Comparison of ENCODE assay signal across 18 cellular contexts in genomic region chr15:58279106-58279505, GRCh38.
DNase-seq lines count a peak whose midpoint lies in the region; FAIRE-seq and TF ChIP-seq lines count a peak whose summit lies in the region.
"Had no signal": no experiment of that assay in that cellular context is flagged by ENCODE, and none has a peak within 500 bp of the region (broad histone marks: within the 10 kb centered on the region; RNA-seq: fewer than 3 reads in every experiment).

No MANE protein-coding gene starts in this region.

- no peak overlapping the region for H4K12ac ChIP-seq in trophoblast cell (ENCODE audit: low read depth, low read length)

- H3K27ac ChIP-seq in H1 (ENCODE audit: low read depth, low read length) (no peak overlapping the region), trophoblast cell (ENCODE audit: low read depth, low read length) (no peak overlapping the region)
- H3K27ac ChIP-seq: C4-2B had no signal

- TF ChIP-seq EP300 in H1 (IDR thresholded peaks at IDR 0.05; ENCODE audit: borderline replicate concordance in 1 of 2, low read depth in 2 of 2, low read length in 2 of 2): no peak

- H3K36me3 ChIP-seq in Loucy (ENCODE audit: insufficient read depth, low read length) (no peaks in the 10 kb centered on the region), H1 (ENCODE audit: control insufficient read depth in 2 of 4, insufficient read depth in 4 of 4, low read length in 3 of 4) (no peaks in the 10 kb centered on the region), trophoblast cell (ENCODE audit: control insufficient read depth in 1 of 2, insufficient read depth in 2 of 2, low read length in 2 of 2) (no peaks in the 10 kb centered on the region)
- H3K36me3 ChIP-seq: BE2C had no signal

- no peak overlapping the region for H3K14ac ChIP-seq in H1 (ENCODE audit: insufficient read length)
- no peak overlapping the region for H3K14ac ChIP-seq in trophoblast cell (ENCODE audit: low read length)

- H3K27me3 ChIP-seq in Loucy (ENCODE audit: insufficient read depth, low read length, poor library complexity, severe bottlenecking) (no peaks in the 10 kb centered on the region), H1 (replicated peaks in 1 of 4; ENCODE audit: control insufficient read depth in 3 of 4, extremely low read depth in 1 of 4, insufficient read depth in 3 of 4, low read length in 3 of 4) (no peaks in the 10 kb centered on the region), trophoblast cell (ENCODE audit: insufficient read depth, low read length) (no peaks in the 10 kb centered on the region)
- H3K27me3 ChIP-seq: BE2C had no signal

- H2AFZ ChIP-seq in Loucy (ENCODE audit: low read length): 0 out of 2 replicates have a peak overlapping the region, but pooled peaks have one; percentile 5
- peak overlapping the region; percentile 96; the same call in 1 of the 2 replicates for H2AFZ ChIP-seq in H1 (ENCODE audit: low read length)
- H2AFZ ChIP-seq in trophoblast cell (ENCODE audit: insufficient read depth, low read length, poor library complexity): no peak overlapping the region

- H4K20me1 ChIP-seq in Loucy (ENCODE audit: insufficient read depth, low read length, poor library complexity, severe bottlenecking) (no peaks in the 10 kb centered on the region), H1 (replicated peaks in 1 of 2; ENCODE audit: control insufficient read depth in 1 of 2, insufficient read depth in 2 of 2, low read length in 2 of 2) (no peaks in the 10 kb centered on the region)

- H3F3A ChIP-seq in Loucy (ENCODE audit: low read depth): no peaks in the 10 kb centered on the region

- no peak overlapping the region for H2BK15ac ChIP-seq in H1 (ENCODE audit: low read length)

- H2BK12ac ChIP-seq in H1 (ENCODE audit: low read depth, low read length): no peak overlapping the region
- H2BK12ac ChIP-seq in trophoblast cell (ENCODE audit: low read length): no peak overlapping the region

- H3K9me3 ChIP-seq in Loucy (ENCODE audit: insufficient read depth, low read depth, low read length): no peaks in the 10 kb centered on the region
- no peaks in the 10 kb centered on the region for H3K9me3 ChIP-seq in H1 (ENCODE audit: insufficient read depth in 2 of 2, low read depth in 1 of 2, low read length in 1 of 2)
- H3K9me3 ChIP-seq in trophoblast cell (ENCODE audit: insufficient read depth, low read depth, low read length): no peaks in the 10 kb centered on the region
- H3K9me3 ChIP-seq: BE2C had no signal

- H3K4ac ChIP-seq in H1 (replicated peaks; ENCODE audit: insufficient read length, low read depth, low read length) (no peak overlapping the region), trophoblast cell (ENCODE audit: low read depth, low read length) (no peak overlapping the region)

- TF ChIP-seq CTCF in Loucy (conservative IDR thresholded peaks at IDR 0.05; ENCODE audit: low read length): no peak
- TF ChIP-seq CTCF in H1 (IDR thresholded peaks at IDR 0.05; ENCODE audit: control extremely low read depth in 1 of 3, insufficient read depth in 1 of 3, low read depth in 1 of 3, low read length in 3 of 3): no peak

- H3K4me2 ChIP-seq in Loucy (ENCODE audit: low read depth, low read length, poor library complexity, severe bottlenecking) (no peak overlapping the region), H1 (ENCODE audit: insufficient read depth in 1 of 2, low read depth in 2 of 2, low read length in 2 of 2) (no peak overlapping the region), trophoblast cell (ENCODE audit: low read length) (no peak overlapping the region)

- no peak overlapping the region for H2BK20ac ChIP-seq in H1 (ENCODE audit: low read length)

- no peak for FAIRE-seq in H1 (lab: Jason Lieb, UNC)
- FAIRE-seq: A204.1, G401.6, GM12891, GM19239, H54, HepG2, HTR-8/SVneo had no signal

- no peak overlapping the region for H3K56ac ChIP-seq in H1 (replicated peaks; ENCODE audit: insufficient read length, low read depth, low read length)

- H2BK120ac ChIP-seq in H1 (replicated peaks; ENCODE audit: low read depth, low read length) (no peak overlapping the region), trophoblast cell (ENCODE audit: insufficient read depth, low read length, poor library complexity) (no peak overlapping the region)

- H3K4me3 ChIP-seq in Loucy (ENCODE audit: low read length, poor library complexity, severe bottlenecking) (no peak overlapping the region), H1 (ENCODE audit: extremely low read depth in 1 of 4, insufficient read depth in 2 of 4, low read depth in 3 of 4, low read length in 4 of 4) (no peak overlapping the region), trophoblast cell (ENCODE audit: low read depth, low read length) (no peak overlapping the region)

- TF ChIP-seq POLR2A in H1 (IDR thresholded peaks at IDR 0.05; ENCODE audit: control extremely low read depth in 1 of 2, low read depth in 2 of 2, low read length in 2 of 2): no peak

- H3K79me1 ChIP-seq in H1 (ENCODE audit: low read depth, low read length): no peaks in the 10 kb centered on the region
- no peaks in the 10 kb centered on the region for H3K79me1 ChIP-seq in trophoblast cell (ENCODE audit: low read length)

- H2AK5ac ChIP-seq in H1 (ENCODE audit: low read depth, low read length) (no peak overlapping the region), trophoblast cell (ENCODE audit: low read length) (no peak overlapping the region)

- H2BK5ac ChIP-seq in H1 (ENCODE audit: low read depth, low read length) (no peak overlapping the region), trophoblast cell (ENCODE audit: low read depth, low read length, poor library complexity) (no peak overlapping the region)

- DNase-seq in G401 (ENCODE audit: low spot score) (peak; percentile 54), H1 (ENCODE audit: low read depth in 1 of 2, low spot score in 2 of 2) (no peak), trophoblast cell (no peak), NCI-H526 (lab: John Stamatoyannopoulos, UW) (no peak), GM19238 (ENCODE audit: insufficient read length, low spot score) (no peak), NCI-H510A treated with DMSO at 0.1 percent for 48 hours (lab: John Stamatoyannopoulos, UW) (no peak)
- DNase-seq: BE2C; CD4-positive, alpha-beta memory T cell; DMS79 had no signal

- no peak for TF ChIP-seq RAD21 in H1 (IDR thresholded peaks at IDR 0.05 in 1 of 2, conservative IDR thresholded peaks at IDR 0.05 in 1 of 2; ENCODE audit: low read depth in 2 of 2, low read length in 2 of 2)

- CTCF ChIA-PET in H1 (lab: Charles Lee; ENCODE audit: partially characterized antibody): interaction anchor here (0.9 to 1.2 kb wide), 3 partner anchors 9 to 35 kb away, joined by 3 read pairs; no protein-coding TSS in a partner anchor

- H3K9me2 ChIP-seq in Loucy (replicated peaks; ENCODE audit: low read depth, low read length): no peaks in the 10 kb centered on the region

- POLR2A ChIA-PET in H1 (lab: Charles Lee; ENCODE audit: partially characterized antibody): no interaction called here

- H4K8ac ChIP-seq in H1 (ENCODE audit: extremely low read depth, insufficient read depth, low read length) (no peak overlapping the region), trophoblast cell (ENCODE audit: low read depth, low read length) (no peak overlapping the region)

- WGBS in H1 (ENCODE audit: extremely low coverage in 1 of 2, insufficient coverage in 1 of 2, insufficient read length in 1 of 2, insufficient replicate concordance in 2 of 2, low coverage in 1 of 2, low lambda C conversion rate in 2 of 2, missing lambda C conversion rate in 1 of 2), 2 experiments: 85% methylated on average over 3 of the region's 3 CpGs; no CpG with 5 or more reads in 1 of the 2 experiments
- WGBS in trophoblast cell (ENCODE audit: extremely low coverage, insufficient coverage, insufficient read length): no CpG with 5 or more reads among the region's 3 CpGs

- H4K91ac ChIP-seq in H1 (replicated peaks; ENCODE audit: insufficient read length, low read length): no peak overlapping the region
- H4K91ac ChIP-seq in trophoblast cell (ENCODE audit: low read depth, low read length): no peak overlapping the region

- in situ Hi-C loops in G401 (cut with HindIII; ENCODE audit: low sequenced_read_pairs): no loop called here

- H3K79me2 ChIP-seq in Loucy (ENCODE audit: insufficient read depth, low read length) (no peaks in the 10 kb centered on the region), H1 (ENCODE audit: control insufficient read depth in 1 of 2, insufficient read depth in 2 of 2, low read length in 2 of 2) (no peaks in the 10 kb centered on the region), trophoblast cell (ENCODE audit: control insufficient read depth, insufficient read depth, low read length, poor library complexity) (no peaks in the 10 kb centered on the region)

- no peak overlapping the region for H3K18ac ChIP-seq in H1 (ENCODE audit: extremely low read depth, low read length)
- H3K18ac ChIP-seq in trophoblast cell (ENCODE audit: low read length): no peak overlapping the region

- H3K23ac ChIP-seq in H1 (ENCODE audit: insufficient read length) (no peak overlapping the region), trophoblast cell (ENCODE audit: low read length) (peak overlapping the region; percentile 100)

- H3K4me1 ChIP-seq in Loucy (ENCODE audit: insufficient read depth, low read length, poor library complexity, severe bottlenecking) (no peaks in the 10 kb centered on the region), H1 (replicated peaks in 1 of 4; ENCODE audit: control insufficient read depth in 3 of 4, insufficient read depth in 4 of 4, low read length in 3 of 4) (peaks cover 0 to 2% (median 0%) of the 10 kb centered on the region in 4 experiments; a peak in 2 of 7 replicates), trophoblast cell (ENCODE audit: control insufficient read depth in 1 of 2, insufficient read depth in 2 of 2, low read length in 2 of 2) (peaks cover 6 to 8% of the 10 kb centered on the region in 2 experiments)
- H3K4me1 ChIP-seq: BE2C had no signal

- H3K9ac ChIP-seq in Loucy (ENCODE audit: low read depth, low read length, poor library complexity, severe bottlenecking) (no peak overlapping the region), H1 (replicated peaks in 1 of 4; ENCODE audit: extremely low read depth in 1 of 4, low read depth in 3 of 4, low read length in 3 of 4) (no peak overlapping the region), trophoblast cell (ENCODE audit: low read length) (no peak overlapping the region)

- no peaks in the 10 kb centered on the region; the same call in 1 of the 2 replicates for H3K23me2 ChIP-seq in H1 (ENCODE audit: low read depth, low read length)

- no peak overlapping the region for H4K5ac ChIP-seq in H1 (ENCODE audit: insufficient read length, low read depth, low read length)

TF ChIP-seq in H1, 55 proteins besides CTCF, POLR2A, EP300 and RAD21:
- TF ChIP-seq TCF12 (IDR thresholded peaks at IDR 0.05; ENCODE audit: low read depth, low read length): no peak
- no peak for TF ChIP-seq SIN3A (conservative IDR thresholded peaks at IDR 0.05 in 1 of 2, IDR thresholded peaks at IDR 0.05 in 1 of 2; ENCODE audit: low read depth in 1 of 2, low read length in 2 of 2)
- no peak for TF ChIP-seq SP2 (IDR thresholded peaks at IDR 0.05; ENCODE audit: low read length)
- no peak for TF ChIP-seq ZNF274 (IDR thresholded peaks at IDR 0.05; ENCODE audit: borderline replicate concordance, extremely low read depth, low read length)
- no peak for TF ChIP-seq RFX5 (IDR thresholded peaks at IDR 0.05; ENCODE audit: borderline replicate concordance, low read depth, low read length)
